9 cellular contexts compared by ENCODE assay signal in genomic region chr2:134132487-134132857, GRCh38.
"Had no signal": no experiment of that assay in that cellular context is flagged by ENCODE, and none has a peak within 500 bp of the region (broad histone marks: within the 10 kb centered on the region; RNA-seq: fewer than 3 reads in every experiment).

No MANE protein-coding gene starts in this region.

- ATAC-seq: activated CD8-positive, alpha-beta T cell treated with anti-CD3 and anti-CD28 coated beads for 36 hours; left lung had no signal

- H3K27ac ChIP-seq: cardiac muscle cell, left lung had no signal

- H3K4me3 ChIP-seq: cardiac muscle cell, left lung had no signal

- H3K36me3 ChIP-seq: cardiac muscle cell, left lung had no signal

- H3K27me3 ChIP-seq: cardiac muscle cell, left lung had no signal

- DNase-seq: activated CD8-positive, alpha-beta T cell treated with anti-CD3 and anti-CD28 coated beads for 36 hours; activated naive CD4-positive, alpha-beta T cell treated with anti-CD3 and anti-CD28 coated beads, Interleukin-2, amount 10 ng/mL, durations not matched to agents 7 days and 5 days; foreskin melanocyte; head of caudate nucleus; left lung; mesenchymal stem cell; nephron progenitor cell; stimulated activated CD4-positive, alpha-beta T cell treated with anti-CD3 and anti-CD28 coated beads, Interleukin-4, amount 100 ng/mL, for 4 hours had no signal
